ENCODE assay signal across 8 cellular contexts in the genomic region with DNA sequence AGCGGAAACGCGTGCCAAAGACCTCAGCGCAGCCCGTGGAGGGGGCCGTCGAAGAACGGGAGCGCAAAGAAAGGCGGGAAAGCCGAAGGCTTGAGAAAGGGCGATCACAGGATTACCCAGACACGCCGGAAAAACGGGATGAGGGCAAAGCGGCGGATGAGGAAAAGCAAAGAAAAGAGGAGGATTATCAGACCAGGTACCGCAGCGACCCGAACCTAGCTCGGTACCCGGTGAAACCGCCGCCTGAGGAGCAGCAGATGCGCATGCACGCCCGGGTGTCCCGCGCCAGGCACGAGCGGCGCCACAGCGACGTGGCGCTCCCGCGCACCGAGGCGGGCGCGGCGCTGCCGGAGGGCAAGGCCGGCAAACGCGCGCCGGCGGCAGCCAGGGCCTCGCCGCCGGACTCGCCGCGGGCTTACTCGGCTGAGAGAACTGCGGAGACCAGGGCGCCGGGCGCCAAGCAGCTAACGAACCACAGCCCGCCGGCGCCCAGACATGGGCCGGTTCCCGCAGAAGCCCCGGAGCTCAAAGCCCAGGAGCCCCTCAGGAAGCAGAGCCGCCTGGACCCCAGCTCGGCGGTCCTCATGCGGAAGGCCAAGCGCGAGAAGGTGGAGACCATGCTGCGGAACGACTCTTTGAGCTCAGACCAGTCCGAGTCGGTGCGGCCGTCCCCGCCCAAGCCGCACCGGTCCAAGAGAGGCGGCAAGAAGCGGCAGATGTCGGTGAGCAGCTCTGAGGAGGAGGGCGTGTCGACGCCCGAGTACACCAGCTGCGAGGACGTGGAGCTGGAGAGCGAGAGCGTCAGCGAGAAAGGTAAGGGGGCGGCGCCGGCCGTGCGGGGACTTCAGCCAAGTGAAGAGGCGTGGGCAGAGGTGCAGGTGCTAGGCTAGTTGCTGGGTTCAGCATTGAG.
DNase-seq lines count a peak whose midpoint lies in the region; ATAC-seq and TF ChIP-seq lines count a peak whose summit lies in the region.

No MANE protein-coding gene starts in this region.

- no peaks in the 10 kb centered on the region for H3F3A ChIP-seq in SK-N-SH (replicated peaks; ENCODE audit: insufficient read depth)

- H3K79me2 ChIP-seq in SK-N-SH (ENCODE audit: insufficient read depth), result no peaks in the 10 kb centered on the region

- DNase-seq in BE2C (peak; percentile 53), SK-N-SH (peak; percentile 59), foreskin fibroblast (peak; percentile 6 to 43), omental fat pad (ENCODE audit: low spot score) (no peak), NCI-H1436 treated with DMSO at 0.1 percent for 48 hours (lab: John Stamatoyannopoulos, UW) (no peak)
- DNase-seq in stimulated activated CD4-positive, alpha-beta T cell treated with anti-CD3 and anti-CD28 coated beads, Interleukin-4, amount 100 ng/mL, for 24 hours, result no peak

- no peak overlapping the region for H3K9ac ChIP-seq in SK-N-SH

- no peak overlapping the region for H3K27ac ChIP-seq in SK-N-SH (ENCODE audit: low read depth in 2 of 2, low read length in 1 of 2)

- H3K4me2 ChIP-seq in SK-N-SH, result peak overlapping the region; percentile 91

- no peaks in the 10 kb centered on the region for H3K9me3 ChIP-seq in BE2C
- no peaks in the 10 kb centered on the region for H3K9me3 ChIP-seq in SK-N-SH

- H3K4me1 ChIP-seq in BE2C, result no peaks in the 10 kb centered on the region
- H3K4me1 ChIP-seq in SK-N-SH (ENCODE audit: control insufficient read depth in 1 of 2, insufficient read depth in 2 of 2, low read depth in 1 of 2, low read length in 1 of 2), result peaks cover 0 to 3% of the 10 kb centered on the region in 2 experiments; a peak in 1 of 4 replicates

- peak overlapping the region; percentile 88 for H2AFZ ChIP-seq in SK-N-SH (ENCODE audit: low read depth)

- H3K4me3 ChIP-seq in BE2C (ENCODE audit: low read depth, low read length) (peak overlapping the region; percentile 66), SK-N-SH (ENCODE audit: low read depth in 2 of 2, low read length in 1 of 2) (peak overlapping the region; percentile 47 to 61), foreskin fibroblast (ENCODE audit: low read depth in 1 of 2, low read length in 2 of 2) (peak overlapping the region; percentile 56 to 57)

- H3K9me2 ChIP-seq in SK-N-SH, result no peaks in the 10 kb centered on the region

- no peak for TF ChIP-seq RAD21 in SK-N-SH (IDR thresholded peaks at IDR 0.05; ENCODE audit: low read length)

- WGBS in SK-N-SH (ENCODE audit: low lambda C conversion rate), result 31% methylated on average over 59 of the region's 100 CpGs

- peaks cover 10% of the 10 kb centered on the region for H3K27me3 ChIP-seq in BE2C
- H3K27me3 ChIP-seq in SK-N-SH (ENCODE audit: insufficient read depth), result peaks cover 35% of the 10 kb centered on the region; the same call in 1 of the 2 replicates

- ATAC-seq in GM18873 (IDR thresholded peaks at IDR 0.05; ENCODE audit: low FRiP score, unreplicated experiment) (peak; percentile 61), HG03378 (IDR thresholded peaks at IDR 0.05; ENCODE audit: unreplicated experiment) (peak; percentile 79), omental fat pad (ENCODE audit: low FRiP score) (peak; percentile 92)

- no peak for TF ChIP-seq EP300 in SK-N-SH (IDR thresholded peaks at IDR 0.05; ENCODE audit: borderline replicate concordance in 1 of 2, low read depth in 1 of 2, low read length in 1 of 2)

- no peak for TF ChIP-seq CTCF in BE2C (IDR thresholded peaks at IDR 0.05; ENCODE audit: low read depth, low read length)
- TF ChIP-seq CTCF in SK-N-SH (IDR thresholded peaks at IDR 0.05), result no peak
- no peak for TF ChIP-seq CTCF in foreskin fibroblast (IDR thresholded peaks at IDR 0.05; ENCODE audit: low read depth, low read length)
- no peak for TF ChIP-seq CTCF in omental fat pad (IDR thresholded peaks at IDR 0.05)

- CTCF ChIA-PET in SK-N-SH (lab: Yijun Ruan, JAX), result no interaction called here

- H3K36me3 ChIP-seq in BE2C (no peaks in the 10 kb centered on the region), SK-N-SH (replicated peaks in 1 of 2; ENCODE audit: control insufficient read depth in 1 of 2, insufficient read depth in 2 of 2, low read length in 1 of 2) (no peaks in the 10 kb centered on the region)

- H4K20me1 ChIP-seq in SK-N-SH (ENCODE audit: insufficient read depth), result no peaks in the 10 kb centered on the region

- POLR2A ChIA-PET in SK-N-SH (lab: Yijun Ruan, JAX), result no interaction called here

TF ChIP-seq in SK-N-SH, 30 proteins besides CTCF, POLR2A, EP300 and RAD21:
- TF ChIP-seq EZH2phosphoT487 (IDR thresholded peaks at IDR 0.05; ENCODE audit: borderline replicate concordance, low read depth), result peak; percentile 40; the same call in 1 of the 2 replicates
- TF ChIP-seq TAF1 (IDR thresholded peaks at IDR 0.05; ENCODE audit: borderline replicate concordance, low read depth, low read length), result no peak

Comparison
In these comparisons a context has a peak if more than half of its experiments do, and no peak if none do; other contexts are left out.
1. DNase-seq: peak in BE2C (single experiment), SK-N-SH (single experiment) and foreskin fibroblast (2 of 2); none in omental fat pad (single experiment), NCI-H1436 treated with DMSO at 0.1 percent for 48 hours (single experiment) and stimulated activated CD4-positive, alpha-beta T cell treated with anti-CD3 and anti-CD28 coated beads, Interleukin-4, amount 100 ng/mL, for 24 hours (single experiment).
2. Peak in every context shown above with its lines, with median percentiles within 50 percentile points of each other: H3K4me3 ChIP-seq and ATAC-seq.